In the genomic region with DNA sequence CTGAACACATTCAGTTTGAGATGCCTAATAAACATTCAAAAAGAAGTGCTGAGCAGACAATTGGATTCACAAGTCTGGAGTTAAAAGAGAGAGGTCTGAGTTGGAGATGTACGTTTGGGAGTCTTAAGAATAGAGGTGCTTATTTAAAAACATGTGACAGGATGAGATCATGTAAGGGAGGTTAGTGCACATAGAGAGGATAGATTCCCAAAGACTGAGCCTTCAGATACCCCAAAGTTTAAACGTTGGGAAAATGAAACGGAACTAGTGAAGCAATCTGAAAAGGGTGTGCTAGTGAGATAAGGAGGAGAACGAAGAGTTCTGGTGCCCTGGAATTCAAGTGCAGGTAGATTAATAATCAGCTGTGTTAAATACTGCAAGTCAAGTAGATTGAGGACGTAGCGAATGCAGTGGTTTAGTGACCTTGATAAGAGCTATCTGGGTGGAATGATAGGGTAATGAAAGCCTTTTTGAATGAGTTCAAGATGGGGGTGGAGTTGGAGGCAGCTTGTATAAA, we compare ENCODE assay signal across 1 cellular context.
A peak's percentile ranks its signal among the peaks of the same experiment; 100 is the strongest.
TF ChIP-seq lines count a peak whose summit lies in the region.

No MANE protein-coding gene starts in this region.

TF ChIP-seq in K562, 482 proteins besides CTCF, POLR2A, EP300 and RAD21 (continued from another document):
- TF ChIP-seq ZNF41 (CRISPR knock-in tag; conservative IDR thresholded peaks at IDR 0.05): no peak
- TF ChIP-seq CTBP1 (IDR thresholded peaks at IDR 0.05; ENCODE audit: borderline replicate concordance): peak; percentile 92
- TF ChIP-seq ZNF174 (CRISPR knock-in tag; IDR thresholded peaks at IDR 0.05): no peak
- TF ChIP-seq SMARCC2 (IDR thresholded peaks at IDR 0.05; ENCODE audit: low read depth): peak; percentile 58; the same call in 1 of the 2 replicates
- no peak for TF ChIP-seq SMC3 (conservative IDR thresholded peaks at IDR 0.05; ENCODE audit: insufficient read depth, low read depth, low read length)
- 0 out of 2 replicates have a peak, but pooled peaks have one; percentile 42 for TF ChIP-seq ZNF197 (CRISPR knock-in tag; IDR thresholded peaks at IDR 0.05; ENCODE audit: low read depth)
